Comparison of ENCODE assay signal across 20 cellular contexts in the genomic region with DNA sequence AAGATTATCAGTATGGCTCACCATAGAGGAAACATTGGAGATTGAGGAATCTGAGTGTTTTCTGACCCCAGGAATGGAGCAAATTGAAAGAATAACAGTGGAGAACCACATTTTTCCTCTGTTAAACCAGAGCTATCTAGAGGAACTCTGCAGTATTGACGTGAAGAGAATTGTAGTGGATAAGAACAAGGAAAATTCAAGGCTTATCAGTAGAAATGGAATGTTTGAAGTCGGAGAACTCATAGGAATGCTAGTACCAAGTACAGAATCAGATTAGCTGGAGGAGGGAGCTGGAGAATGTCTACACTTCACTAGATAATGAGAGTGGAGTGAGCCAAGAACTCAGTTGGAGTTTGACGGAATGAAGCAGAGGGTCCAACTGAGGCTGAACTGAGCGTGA. TPM values are rescaled to one million over a fixed set of nuclear protein-coding genes. Genes with fewer than 3 reads are reported as not detected.
DNase-seq lines count a peak whose midpoint lies in the region; ATAC-seq, FAIRE-seq and TF ChIP-seq lines count a peak whose summit lies in the region.
"Had no signal": no experiment of that assay in that cellular context is flagged by ENCODE, and none has a peak within 500 bp of the region (broad histone marks: within the 10 kb centered on the region; RNA-seq: fewer than 3 reads in every experiment).

No MANE protein-coding gene starts in this region.

- H3K79me2 ChIP-seq in GM23338 (replicated peaks; ENCODE audit: insufficient read depth) (no peaks in the 10 kb centered on the region), astrocyte (ENCODE audit: insufficient read depth, low read length) (no peaks in the 10 kb centered on the region)

- POLR2A ChIA-PET in T-cell (lab: Charles Lee) = interaction anchor here in 1 of 2 donors (0.7 kb wide), 1 partner anchor 58 kb away, joined by 9 read pairs; no protein-coding TSS in a partner anchor

- H3K4me3 Mint-ChIP-seq in GM23338 (no peak overlapping the region), astrocyte (ENCODE audit: unreplicated experiment) (no peak overlapping the region), T-cell (no peak overlapping the region)
- H3K4me3 Mint-ChIP-seq: CD8-positive, alpha-beta memory T cell; HFFc6 had no signal

- H4K20me1 ChIP-seq in GM23338 (replicated peaks; ENCODE audit: insufficient read depth) (no peaks in the 10 kb centered on the region), astrocyte (ENCODE audit: insufficient read depth, low read length) (no peaks in the 10 kb centered on the region)
- H4K20me1 ChIP-seq: BLaER1 treated with 17β-estradiol and CSF1 and Interleukin-3, amounts not matched to agents 10 nM and 100 nM had no signal

- no peak overlapping the region for H2AFZ ChIP-seq in GM23338
- no peak overlapping the region for H2AFZ ChIP-seq in astrocyte (ENCODE audit: low read depth, low read length)

- CTCF ChIA-PET in T-cell (lab: Charles Lee) = no interaction called here

- H3K4me1 Mint-ChIP-seq in GM23338 (peaks cover 14% of the 10 kb centered on the region), astrocyte (ENCODE audit: low read depth, unreplicated experiment) (peaks cover 2% of the 10 kb centered on the region), T-cell (no peaks in the 10 kb centered on the region)
- H3K4me1 Mint-ChIP-seq: CD8-positive, alpha-beta memory T cell had no signal

- no peaks in the 10 kb centered on the region for H3F3A ChIP-seq in GM23338 (replicated peaks; ENCODE audit: low read depth)

- H3K4me3 ChIP-seq in GM23338 = no peak overlapping the region
- no peak overlapping the region for H3K4me3 ChIP-seq in astrocyte (ENCODE audit: insufficient read depth, low read depth, low read length)
- no peak overlapping the region for H3K4me3 ChIP-seq in fibroblast of villous mesenchyme (ENCODE audit: low read depth, low read length)
- no peak overlapping the region for H3K4me3 ChIP-seq in retinal pigment epithelial cell (ENCODE audit: low read length)
- H3K4me3 ChIP-seq: BLaER1 treated with 17β-estradiol and CSF1 and Interleukin-3, amounts not matched to agents 10 nM and 100 nM; K562 had no signal

- H3K4me2 ChIP-seq in GM23338 = no peak overlapping the region
- H3K4me2 ChIP-seq in astrocyte (ENCODE audit: low read length) = no peak overlapping the region
- H3K4me2 ChIP-seq: BLaER1 treated with 17β-estradiol and CSF1 and Interleukin-3, amounts not matched to agents 10 nM and 100 nM had no signal

- H3K4me1 ChIP-seq in GM23338 (ENCODE audit: insufficient read depth) (peaks cover 24% of the 10 kb centered on the region), astrocyte (ENCODE audit: insufficient read depth, low read length) (no peaks in the 10 kb centered on the region)
- H3K4me1 ChIP-seq: BLaER1 treated with 17β-estradiol and CSF1 and Interleukin-3, amounts not matched to agents 10 nM and 100 nM had no signal

- DNase-seq in GM23338 (ENCODE audit: low spot score) = no peak
- DNase-seq in astrocyte (ENCODE audit: low read depth) = peak; percentile 90
- peak; percentile 13 for DNase-seq in fibroblast of villous mesenchyme (ENCODE audit: low read depth)
- DNase-seq in retinal pigment epithelial cell (ENCODE audit: low read depth) = peak; percentile 52
- no peak for DNase-seq in T-cell
- no peak for DNase-seq in activated CD4-positive, alpha-beta T cell treated with anti-CD3 and anti-CD28 coated beads for 4 hours
- DNase-seq: CD8-positive, alpha-beta memory T cell; DMS79; H7; HFFc6; NCI-H1092 treated with DMSO at 0.1 percent for 48 hours; NCI-H146; NCI-H2029 treated with DMSO at 0.1 percent for 48 hours; NCI-H2171; NCI-H446; NCI-H526 treated with DMSO at 0.1 percent for 48 hours had no signal

- no peak for TF ChIP-seq CTCF in GM23338 (conservative IDR thresholded peaks at IDR 0.05; ENCODE audit: low read depth in 2 of 2)
- TF ChIP-seq CTCF in astrocyte (IDR thresholded peaks at IDR 0.05; ENCODE audit: insufficient read depth, low read depth, low read length) = no peak
- no peak for TF ChIP-seq CTCF in fibroblast of villous mesenchyme (IDR thresholded peaks at IDR 0.05; ENCODE audit: insufficient read depth, low read depth, low read length)
- TF ChIP-seq CTCF in retinal pigment epithelial cell (conservative IDR thresholded peaks at IDR 0.05; ENCODE audit: low read depth, low read length) = no peak

- H3K9me2 ChIP-seq in GM23338 (ENCODE audit: insufficient read depth) = peaks cover 7% of the 10 kb centered on the region; the same call in 1 of the 2 replicates

- no peak overlapping the region for H3K27ac Mint-ChIP-seq in GM23338
- H3K27ac Mint-ChIP-seq in astrocyte (ENCODE audit: unreplicated experiment) = no peak overlapping the region
- H3K27ac Mint-ChIP-seq in T-cell = no peak overlapping the region
- H3K27ac Mint-ChIP-seq: CD8-positive, alpha-beta memory T cell; HFFc6 had no signal

- H3K36me3 ChIP-seq in GM23338 (ENCODE audit: insufficient read depth) (no peaks in the 10 kb centered on the region), astrocyte (ENCODE audit: insufficient read depth, low read length) (no peaks in the 10 kb centered on the region)
- H3K36me3 ChIP-seq: BLaER1 treated with 17β-estradiol and CSF1 and Interleukin-3, amounts not matched to agents 10 nM and 100 nM had no signal

- no peaks in the 10 kb centered on the region for H3K9me3 ChIP-seq in astrocyte (ENCODE audit: insufficient read depth, low read depth, low read length)
- H3K9me3 ChIP-seq: BLaER1 treated with 17β-estradiol and CSF1 and Interleukin-3, amounts not matched to agents 10 nM and 100 nM had no signal

- no peak for FAIRE-seq in astrocyte (lab: Jason Lieb, UNC)
- FAIRE-seq: K562 had no signal

- H3K27ac ChIP-seq in GM23338 (ENCODE audit: low read depth) (0 out of 2 replicates have a peak overlapping the region, but pooled peaks have one; percentile 11), astrocyte (ENCODE audit: low read depth, low read length) (no peak overlapping the region)
- H3K27ac ChIP-seq: BLaER1 treated with 17β-estradiol and CSF1 and Interleukin-3, amounts not matched to agents 10 nM and 100 nM had no signal

- H3K27me3 Mint-ChIP-seq in GM23338 (ENCODE audit: insufficient read depth, low read depth, poor library complexity) = peaks cover 2% of the 10 kb centered on the region
- H3K27me3 Mint-ChIP-seq in astrocyte (ENCODE audit: low read depth, unreplicated experiment) = no peaks in the 10 kb centered on the region
- H3K27me3 Mint-ChIP-seq in T-cell = peaks cover 0 to 3% of the 10 kb centered on the region in 2 donors
- H3K27me3 Mint-ChIP-seq: CD8-positive, alpha-beta memory T cell had no signal

- H3K27me3 ChIP-seq in GM23338 (ENCODE audit: insufficient read depth) = no peaks in the 10 kb centered on the region
- H3K27me3 ChIP-seq in astrocyte (ENCODE audit: insufficient read depth, low read length) = no peaks in the 10 kb centered on the region
- H3K27me3 ChIP-seq: BLaER1 treated with 17β-estradiol and CSF1 and Interleukin-3, amounts not matched to agents 10 nM and 100 nM had no signal

- H3K36me3 Mint-ChIP-seq in GM23338 (ENCODE audit: low read depth) (no peaks in the 10 kb centered on the region), astrocyte (ENCODE audit: low read depth, unreplicated experiment) (no peaks in the 10 kb centered on the region), T-cell (no peaks in the 10 kb centered on the region)
- H3K36me3 Mint-ChIP-seq: CD8-positive, alpha-beta memory T cell had no signal

- H3K9me3 Mint-ChIP-seq in GM23338 (no peaks in the 10 kb centered on the region), astrocyte (ENCODE audit: unreplicated experiment) (no peaks in the 10 kb centered on the region), T-cell (peaks cover 0 to 4% (median 0%) of the 10 kb centered on the region in 3 donors)
- H3K9me3 Mint-ChIP-seq: HFFc6 had no signal

- ATAC-seq in GM23338 (no peak), T-cell (replicated peaks in 1 of 4) (no peak), GM21447 (IDR thresholded peaks at IDR 0.05; ENCODE audit: unreplicated experiment) (no peak)
- ATAC-seq: K562, Panc1 had no signal

- no peak overlapping the region for H3K9ac ChIP-seq in astrocyte (ENCODE audit: low read length)
- H3K9ac ChIP-seq: BLaER1 treated with 17β-estradiol and CSF1 and Interleukin-3, amounts not matched to agents 10 nM and 100 nM had no signal

TF ChIP-seq in GM23338, 12 proteins besides CTCF, POLR2A, EP300 and RAD21 (continues in another document):
- TF ChIP-seq, protein P1, sequence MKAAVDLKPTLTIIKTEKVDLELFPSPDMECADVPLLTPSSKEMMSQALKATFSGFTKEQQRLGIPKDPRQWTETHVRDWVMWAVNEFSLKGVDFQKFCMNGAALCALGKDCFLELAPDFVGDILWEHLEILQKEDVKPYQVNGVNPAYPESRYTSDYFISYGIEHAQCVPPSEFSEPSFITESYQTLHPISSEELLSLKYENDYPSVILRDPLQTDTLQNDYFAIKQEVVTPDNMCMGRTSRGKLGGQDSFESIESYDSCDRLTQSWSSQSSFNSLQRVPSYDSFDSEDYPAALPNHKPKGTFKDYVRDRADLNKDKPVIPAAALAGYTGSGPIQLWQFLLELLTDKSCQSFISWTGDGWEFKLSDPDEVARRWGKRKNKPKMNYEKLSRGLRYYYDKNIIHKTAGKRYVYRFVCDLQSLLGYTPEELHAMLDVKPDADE (IDR thresholded peaks at IDR 0.05) = no peak

RNA-seq across cellular contexts. Expression of gene SNCAIP, which starts 50.3 kb away (rescaled TPM):
- 8.0 and 11.9 TPM in 2 replicates for total RNA-seq in GM23338 (2014; rRNA removed; shearing (Covaris generic))
- polyA plus RNA-seq in GM23338 (2016; fragmentation: Nextera tagmentation; extraction: Ambion mirVana) = 5.6 and 6.1 TPM in 2 replicates
- total RNA-seq in astrocyte (0.84 and 1.7 TPM in 2 replicates), fibroblast of villous mesenchyme (19.0 and 32.5 TPM in 2 replicates), T-cell (not detected)
- total RNA-seq: CD8-positive, alpha-beta memory T cell; K562 had no signal
- polyA plus RNA-seq: CD8-positive, alpha-beta memory T cell had no signal

Comparison
In these comparisons a context has a peak if more than half of its experiments do, and no peak if none do; other contexts are left out.
1. DNase-seq: peak in astrocyte (single experiment), fibroblast of villous mesenchyme (single experiment) and retinal pigment epithelial cell (single experiment); none in GM23338 (single experiment), T-cell (0 of 34) and activated CD4-positive, alpha-beta T cell treated with anti-CD3 and anti-CD28 coated beads for 4 hours (0 of 2).